ENCODE assay signal across 8 cellular contexts in the genomic region with DNA sequence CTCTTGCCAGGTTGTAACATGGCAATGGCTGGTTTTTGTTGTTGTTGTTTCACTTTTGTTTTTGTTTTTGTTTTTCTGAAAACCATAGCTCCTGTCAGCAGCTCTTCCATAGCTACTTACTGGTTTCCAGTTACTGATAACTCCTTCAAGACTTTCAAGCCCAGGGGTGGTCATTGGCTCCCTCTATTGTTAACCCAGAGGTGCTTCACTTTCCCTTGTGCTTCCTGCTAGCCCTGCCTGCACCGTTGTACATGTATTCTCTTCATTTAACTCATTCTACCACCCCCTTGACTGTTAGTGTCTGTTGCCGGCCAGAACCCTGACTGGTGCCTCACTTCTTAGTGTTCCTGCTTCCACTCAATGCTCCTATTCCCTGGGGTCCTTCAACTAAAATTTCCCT.
DNase-seq lines count a peak whose midpoint lies in the region; ATAC-seq and TF ChIP-seq lines count a peak whose summit lies in the region.

No MANE protein-coding gene starts in this region.

- DNase-seq in GF-D8 (lab: John Stamatoyannopoulos, UW) (peak; percentile 8), T-helper 2 cell (peak in 4 of 5 experiments; percentile 14 to 91 (median 48)), C1 segment of cervical spinal cord (lab: John Stamatoyannopoulos, UW) (no peak)
- peak; percentile 69 for DNase-seq in central memory CD4-positive, alpha-beta T cell
- DNase-seq in stimulated activated CD4-positive, alpha-beta T cell treated with anti-CD3 and anti-CD28 coated beads, Interleukin-2, amount 100 ng/mL, for 24 hours: peak; percentile 49 to 60

- ATAC-seq in GM21528 (IDR thresholded peaks at IDR 0.05; ENCODE audit: low FRiP score, unreplicated experiment): peak; percentile 85
- no peak for ATAC-seq in HG03571 (IDR thresholded peaks at IDR 0.05; ENCODE audit: unreplicated experiment)

- no peak for TF ChIP-seq EP300 in Ishikawa (IDR thresholded peaks at IDR 0.05; ENCODE audit: borderline replicate concordance)

- TF ChIP-seq RAD21 in Ishikawa (IDR thresholded peaks at IDR 0.05; ENCODE audit: low read depth): peak; percentile 87

TF ChIP-seq in Ishikawa, 13 proteins besides CTCF, POLR2A, EP300 and RAD21:
- TF ChIP-seq YY1 (IDR thresholded peaks at IDR 0.05; ENCODE audit: low read depth) (no peak), CREB1 (IDR thresholded peaks at IDR 0.05; ENCODE audit: low read depth) (no peak), NFIC (IDR thresholded peaks at IDR 0.05) (no peak), FOXM1 (IDR thresholded peaks at IDR 0.05; ENCODE audit: borderline replicate concordance, low read depth) (no peak), EGR1 (IDR thresholded peaks at IDR 0.05) (no peak), TEAD4 (IDR thresholded peaks at IDR 0.05) (no peak), TCF12 (IDR thresholded peaks at IDR 0.05; ENCODE audit: low read depth) (no peak)
- TF ChIP-seq, protein P1, sequence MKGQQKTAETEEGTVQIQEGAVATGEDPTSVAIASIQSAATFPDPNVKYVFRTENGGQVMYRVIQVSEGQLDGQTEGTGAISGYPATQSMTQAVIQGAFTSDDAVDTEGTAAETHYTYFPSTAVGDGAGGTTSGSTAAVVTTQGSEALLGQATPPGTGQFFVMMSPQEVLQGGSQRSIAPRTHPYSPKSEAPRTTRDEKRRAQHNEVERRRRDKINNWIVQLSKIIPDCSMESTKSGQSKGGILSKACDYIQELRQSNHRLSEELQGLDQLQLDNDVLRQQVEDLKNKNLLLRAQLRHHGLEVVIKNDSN (IDR thresholded peaks at IDR 0.05): no peak
- TF ChIP-seq, protein P2, sequence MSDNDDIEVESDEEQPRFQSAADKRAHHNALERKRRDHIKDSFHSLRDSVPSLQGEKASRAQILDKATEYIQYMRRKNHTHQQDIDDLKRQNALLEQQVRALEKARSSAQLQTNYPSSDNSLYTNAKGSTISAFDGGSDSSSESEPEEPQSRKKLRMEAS (IDR thresholded peaks at IDR 0.05): no peak
TF ChIP-seq in Ishikawa: peak in this region for 0.

Comparison
In these comparisons a context has a peak if more than half of its experiments do, and no peak if none do; other contexts are left out.
1. DNase-seq: peak in GF-D8 (single experiment), T-helper 2 cell (4 of 5), central memory CD4-positive, alpha-beta T cell (single experiment) and stimulated activated CD4-positive, alpha-beta T cell treated with anti-CD3 and anti-CD28 coated beads, Interleukin-2, amount 100 ng/mL, for 24 hours (2 of 2); none in C1 segment of cervical spinal cord (0 of 14).